Comparison of ENCODE assay signal across 9 cellular contexts in genomic region chr15:98076021-98076816, GRCh38.
DNase-seq lines count a peak whose midpoint lies in the region; ATAC-seq and TF ChIP-seq lines count a peak whose summit lies in the region.
"Had no signal": no experiment of that assay in that cellular context is flagged by ENCODE, and none has a peak within 500 bp of the region (broad histone marks: within the 10 kb centered on the region; RNA-seq: fewer than 3 reads in every experiment).

No MANE protein-coding gene starts in this region.

- no peak for TF ChIP-seq CTCF in osteocyte (IDR thresholded peaks at IDR 0.05)
- no peak for TF ChIP-seq CTCF in CD4-positive, alpha-beta T cell (IDR thresholded peaks at IDR 0.05)

- intact Hi-C loops in Right ventricle myocardium inferior (cut with DNase I) = no loop called here
- intact Hi-C loops in CD4-positive, alpha-beta T cell (cut with DNase I, micrococcal nuclease) = loop anchor here in 1 of 2 experiments (10.0 kb wide), 1 partner anchor 59 kb away; no protein-coding TSS in a partner anchor

- H3K4me1 ChIP-seq in BLaER1 (peaks cover 13% of the 10 kb centered on the region), SJCRH30 (peaks cover 16% of the 10 kb centered on the region)

- peak overlapping the region; percentile 29; the same call in 1 of the 2 replicates for H3K27ac ChIP-seq in BLaER1
- H3K27ac ChIP-seq in SJCRH30 = peak overlapping the region; percentile 17; the same call in 1 of the 2 replicates
- no peak overlapping the region for H3K27ac ChIP-seq in CD4-positive, alpha-beta T cell (ENCODE audit: low read depth, low read length)

- ATAC-seq in Right ventricle myocardium inferior (peak; percentile 90), HG03442 (IDR thresholded peaks at IDR 0.05; ENCODE audit: unreplicated experiment) (no peak)
- ATAC-seq in CD4-positive, alpha-beta T cell (ENCODE audit: poor library complexity) = no peak
- ATAC-seq: CD8-positive, alpha-beta T cell had no signal

- peak overlapping the region; percentile 50 for H3K4me3 Mint-ChIP-seq in osteocyte (ENCODE audit: unreplicated experiment)
- H3K4me3 Mint-ChIP-seq in CD4-positive, alpha-beta T cell = no peak overlapping the region
- H3K4me3 Mint-ChIP-seq: CD8-positive, alpha-beta T cell had no signal

- H4K20me1 ChIP-seq in BLaER1 = no peaks in the 10 kb centered on the region

- H3K9me3 Mint-ChIP-seq in osteocyte (ENCODE audit: unreplicated experiment) = peaks cover 10% of the 10 kb centered on the region
- H3K9me3 Mint-ChIP-seq in CD4-positive, alpha-beta T cell = no peaks in the 10 kb centered on the region
- H3K9me3 Mint-ChIP-seq: CD8-positive, alpha-beta T cell had no signal

- peak in 1 of 2 experiments; percentile 17 for DNase-seq in SJCRH30
- DNase-seq in Right ventricle myocardium inferior (ENCODE audit: missing footprints) = peak; percentile 75
- DNase-seq in osteocyte (ENCODE audit: extremely low spot score, unreplicated experiment) = no peak
- DNase-seq in cerebellum (ENCODE audit: low spot score) = no peak
- DNase-seq in foreskin melanocyte = no peak
- no peak for DNase-seq in CD4-positive, alpha-beta T cell
- DNase-seq: CD8-positive, alpha-beta T cell had no signal

- H3K36me3 ChIP-seq in BLaER1 = no peaks in the 10 kb centered on the region
- H3K36me3 ChIP-seq in SJCRH30 = no peaks in the 10 kb centered on the region

- CTCF ChIA-PET in CD4-positive, alpha-beta T cell (lab: Charles Lee) = no interaction called here

- H3K27ac Mint-ChIP-seq in osteocyte (ENCODE audit: unreplicated experiment) = peak overlapping the region; percentile 98
- no peak overlapping the region for H3K27ac Mint-ChIP-seq in CD4-positive, alpha-beta T cell
- H3K27ac Mint-ChIP-seq: CD8-positive, alpha-beta T cell had no signal

- H3K4me1 Mint-ChIP-seq in osteocyte (ENCODE audit: unreplicated experiment) = peaks cover 39% of the 10 kb centered on the region
- H3K4me1 Mint-ChIP-seq in CD4-positive, alpha-beta T cell (ENCODE audit: low read depth) = no peaks in the 10 kb centered on the region

- no peak overlapping the region for H3K9ac ChIP-seq in BLaER1

- H3K9me3 ChIP-seq in BLaER1 (no peaks in the 10 kb centered on the region), SJCRH30 (replicated peaks) (no peaks in the 10 kb centered on the region)
- no peaks in the 10 kb centered on the region for H3K9me3 ChIP-seq in CD4-positive, alpha-beta T cell (ENCODE audit: control insufficient read depth, low read length)

- no peaks in the 10 kb centered on the region for H3K36me3 Mint-ChIP-seq in osteocyte (ENCODE audit: unreplicated experiment)
- no peaks in the 10 kb centered on the region for H3K36me3 Mint-ChIP-seq in CD4-positive, alpha-beta T cell (ENCODE audit: low read depth)
- H3K36me3 Mint-ChIP-seq: CD8-positive, alpha-beta T cell had no signal

- H3K4me3 ChIP-seq in BLaER1 (no peak overlapping the region), SJCRH30 (no peak overlapping the region)

- H3K27me3 ChIP-seq in BLaER1 (no peaks in the 10 kb centered on the region), SJCRH30 (no peaks in the 10 kb centered on the region)
- H3K27me3 ChIP-seq in CD4-positive, alpha-beta T cell (ENCODE audit: control insufficient read depth, insufficient read depth, low read length) = no peaks in the 10 kb centered on the region

- no peaks in the 10 kb centered on the region for H3K27me3 Mint-ChIP-seq in osteocyte (ENCODE audit: unreplicated experiment)
- H3K27me3 Mint-ChIP-seq in CD4-positive, alpha-beta T cell = no peaks in the 10 kb centered on the region

- H3K4me2 ChIP-seq in BLaER1 = peak overlapping the region; percentile 43

- POLR2A ChIA-PET in CD4-positive, alpha-beta T cell (lab: Charles Lee) = no interaction called here
